21 cellular contexts compared by ENCODE assay signal in genomic region chr3:28345690-28346089, GRCh38. TPM values are rescaled to one million over a fixed set of nuclear protein-coding genes. Genes with fewer than 3 reads are reported as not detected.
A peak's percentile ranks its signal among the peaks of the same experiment; 100 is the strongest.
DNase-seq lines count a peak whose midpoint lies in the region; ATAC-seq, FAIRE-seq and TF ChIP-seq lines count a peak whose summit lies in the region.
"Had no signal": no experiment of that assay in that cellular context is flagged by ENCODE, and none has a peak within 500 bp of the region (broad histone marks: within the 10 kb centered on the region; RNA-seq: fewer than 3 reads in every experiment).

No MANE protein-coding gene starts in this region.

- POLR2A ChIA-PET in HEK293T (lab: Yijun Ruan, JAX), result no interaction called here

- no peak for TF ChIP-seq RAD21 in neural cell (conservative IDR thresholded peaks at IDR 0.05)

- TF ChIP-seq CTCF in neural cell (IDR thresholded peaks at IDR 0.05; ENCODE audit: poor library complexity, severe bottlenecking), result no peak

- no peaks in the 10 kb centered on the region for H3K9me3 ChIP-seq in neural cell (ENCODE audit: low read length)
- H3K9me3 ChIP-seq: tibial artery had no signal

- peak; percentile 58 for FAIRE-seq in H54 (lab: Jason Lieb, UNC)

- no peaks in the 10 kb centered on the region for H3K27me3 Mint-ChIP-seq in activated CD8-positive, alpha-beta memory T cell treated with anti-CD3 and anti-CD28 coated beads, Interleukin-2, amount 10 ng/mL, durations not matched to agents 7 days and 5 days
- H3K27me3 Mint-ChIP-seq: central memory CD8-positive, alpha-beta T cell had no signal

- H3K4me2 ChIP-seq in neural cell (ENCODE audit: low read length), result no peak overlapping the region

- no peak overlapping the region for H3K9ac ChIP-seq in neural cell (ENCODE audit: low read length)

- H3K27me3 ChIP-seq in neural cell (ENCODE audit: insufficient read depth, low read depth, low read length), result no peaks in the 10 kb centered on the region
- H3K27me3 ChIP-seq: tibial artery had no signal

- no peaks in the 10 kb centered on the region for H3F3A ChIP-seq in neural cell (ENCODE audit: insufficient read depth, low read length, poor library complexity, severe bottlenecking)

- peak overlapping the region; percentile 86 for H3K4me3 Mint-ChIP-seq in activated CD8-positive, alpha-beta memory T cell treated with anti-CD3 and anti-CD28 coated beads, Interleukin-2, amount 10 ng/mL, durations not matched to agents 7 days and 5 days
- H3K4me3 Mint-ChIP-seq: central memory CD8-positive, alpha-beta T cell; endodermal cell had no signal

- no peak overlapping the region for H3K27ac ChIP-seq in neural cell (ENCODE audit: low read length)
- H3K27ac ChIP-seq: C4-2B had no signal

- peaks cover 57% of the 10 kb centered on the region for H3K4me1 Mint-ChIP-seq in activated CD8-positive, alpha-beta memory T cell treated with anti-CD3 and anti-CD28 coated beads, Interleukin-2, amount 10 ng/mL, durations not matched to agents 7 days and 5 days

- H3K9me3 Mint-ChIP-seq in activated CD8-positive, alpha-beta memory T cell treated with anti-CD3 and anti-CD28 coated beads, Interleukin-2, amount 10 ng/mL, durations not matched to agents 7 days and 5 days (ENCODE audit: low read depth), result no peaks in the 10 kb centered on the region
- H3K9me3 Mint-ChIP-seq: activated T-cell treated with anti-CD3 and anti-CD28 coated beads, Interleukin-2, amount 50 U/mL, for 4 hours; central memory CD8-positive, alpha-beta T cell; endodermal cell had no signal

- H3K4me3 ChIP-seq in neural cell (ENCODE audit: low read length), result peak overlapping the region; percentile 87

- peaks cover 45% of the 10 kb centered on the region for H3K79me2 ChIP-seq in neural cell (replicated peaks; ENCODE audit: insufficient read depth, low read length)

- CTCF ChIA-PET in activated CD8-positive, alpha-beta memory T cell treated with anti-CD3 and anti-CD28 coated beads, Interleukin-2, amount 10 ng/mL, durations not matched to agents 7 days and 5 days (lab: Charles Lee), result interaction anchor here (0.5 to 3.0 kb wide), 4 partner anchors 10 to 665 kb away, joined by 3 to 12 read pairs (median 4); partner anchors contain the start of gene EOMES
- CTCF ChIA-PET in HEK293T (lab: Yijun Ruan, JAX), result no interaction called here

- TF ChIP-seq EP300 in neural cell (conservative IDR thresholded peaks at IDR 0.05; ENCODE audit: poor library complexity, severe bottlenecking), result no peak

- ATAC-seq in activated CD8-positive, alpha-beta memory T cell treated with anti-CD3 and anti-CD28 coated beads, Interleukin-2, amount 10 ng/mL, durations not matched to agents 7 days and 5 days, result no peak
- ATAC-seq: activated T-cell treated with anti-CD3 and anti-CD28 coated beads, Interleukin-2, amount 50 U/mL, for 4 hours had no signal

- H3K36me3 ChIP-seq in neural cell (ENCODE audit: insufficient read depth, low read length), result no peaks in the 10 kb centered on the region
- H3K36me3 ChIP-seq: tibial artery had no signal

- no peak for DNase-seq in activated CD8-positive, alpha-beta memory T cell treated with anti-CD3 and anti-CD28 coated beads, Interleukin-2, amount 10 ng/mL, durations not matched to agents 7 days and 5 days
- DNase-seq in activated CD8-positive, alpha-beta memory T cell treated with anti-CD3 and anti-CD28 coated beads, Interleukin-2, amount 50 U/mL, for 48 hours, result no peak
- no peak for DNase-seq in H54 (ENCODE audit: insufficient read length, low spot score)
- peak; percentile 18 for DNase-seq in cerebellar cortex (ENCODE audit: low spot score)
- DNase-seq in HEK293T (ENCODE audit: extremely low spot score), result no peak
- no peak for DNase-seq in T-helper 1 cell
- no peak for DNase-seq in NCI-H1092 (lab: John Stamatoyannopoulos, UW)
- DNase-seq: activated CD4-positive, alpha-beta T cell treated with anti-CD3 and anti-CD28 coated beads, Interleukin-2, amount 50 U/mL, for 1 hour; activated T-cell treated with anti-CD3 and anti-CD28 coated beads, Interleukin-2, amount 50 U/mL, for 4 hours; amniotic stem cell; DMS53; endodermal cell; foreskin fibroblast; NCI-H187 treated with DMSO at 0.1 percent for 48 hours; NCI-H345; retina; SW 1271; tibial artery had no signal

- H3K9me2 ChIP-seq in neural cell (ENCODE audit: insufficient read depth, low read length), result no peaks in the 10 kb centered on the region

- H4K20me1 ChIP-seq in neural cell (ENCODE audit: insufficient read depth), result no peaks in the 10 kb centered on the region

- H2AFZ ChIP-seq in neural cell (ENCODE audit: low read depth, low read length), result no peak overlapping the region

- peaks cover 28% of the 10 kb centered on the region for H3K36me3 Mint-ChIP-seq in activated CD8-positive, alpha-beta memory T cell treated with anti-CD3 and anti-CD28 coated beads, Interleukin-2, amount 10 ng/mL, durations not matched to agents 7 days and 5 days

- TF ChIP-seq POLR2A in H54 (IDR thresholded peaks at IDR 0.05; ENCODE audit: low read depth, low read length), result no peak

- H3K27ac Mint-ChIP-seq in activated CD8-positive, alpha-beta memory T cell treated with anti-CD3 and anti-CD28 coated beads, Interleukin-2, amount 10 ng/mL, durations not matched to agents 7 days and 5 days, result no peak overlapping the region
- H3K27ac Mint-ChIP-seq: endodermal cell had no signal

TF ChIP-seq in neural cell, 6 proteins besides CTCF, POLR2A, EP300 and RAD21 (continues in another document):
- TF ChIP-seq SMC3 (conservative IDR thresholded peaks at IDR 0.05; ENCODE audit: poor library complexity) (no peak), MXI1 (conservative IDR thresholded peaks at IDR 0.05; ENCODE audit: poor library complexity, severe bottlenecking) (no peak), EZH2 (IDR thresholded peaks at IDR 0.05; ENCODE audit: borderline replicate concordance, insufficient read depth, low read length, poor library complexity, severe bottlenecking) (no peak), POLR2AphosphoS5 (IDR thresholded peaks at IDR 0.05) (no peak), TAF1 (IDR thresholded peaks at IDR 0.05; ENCODE audit: low read depth) (no peak)

TF ChIP-seq in HEK293T, 16 proteins besides CTCF, POLR2A, EP300 and RAD21:
- TF ChIP-seq FOXM1 (IDR thresholded peaks at IDR 0.05; ENCODE audit: borderline replicate concordance), result no peak

RNA-seq across cellular contexts. Expression of gene ZCWPW2, which starts 2.8 kb away (rescaled TPM):
- total RNA-seq in activated CD8-positive, alpha-beta memory T cell treated with anti-CD3 and anti-CD28 coated beads, Interleukin-2, amount 10 ng/mL, durations not matched to agents 7 days and 5 days, result under 1 TPM in 1 of 2 experiments, not detected in 1; 0.35 TPM
- 0.48 and 1.0 TPM in 2 replicates for polyA plus RNA-seq in neural cell
- polyA minus RNA-seq in neural cell, result not detected in 2 replicates
- total RNA-seq: activated T-cell treated with anti-CD3 and anti-CD28 coated beads, Interleukin-2, amount 50 U/mL, for 4 hours had no signal

RNA-seq across cellular contexts. Expression of gene AZI2, which starts 2.9 kb away (rescaled TPM):
- 10 to 100 TPM; 63.3 to 68.1 TPM for total RNA-seq in activated CD8-positive, alpha-beta memory T cell treated with anti-CD3 and anti-CD28 coated beads, Interleukin-2, amount 10 ng/mL, durations not matched to agents 7 days and 5 days
- 65.5 and 134 TPM in 2 replicates for polyA plus RNA-seq in neural cell
- 60.9 and 84.5 TPM in 2 replicates for polyA minus RNA-seq in neural cell
